26 cellular contexts compared by ENCODE assay signal in the genomic region with DNA sequence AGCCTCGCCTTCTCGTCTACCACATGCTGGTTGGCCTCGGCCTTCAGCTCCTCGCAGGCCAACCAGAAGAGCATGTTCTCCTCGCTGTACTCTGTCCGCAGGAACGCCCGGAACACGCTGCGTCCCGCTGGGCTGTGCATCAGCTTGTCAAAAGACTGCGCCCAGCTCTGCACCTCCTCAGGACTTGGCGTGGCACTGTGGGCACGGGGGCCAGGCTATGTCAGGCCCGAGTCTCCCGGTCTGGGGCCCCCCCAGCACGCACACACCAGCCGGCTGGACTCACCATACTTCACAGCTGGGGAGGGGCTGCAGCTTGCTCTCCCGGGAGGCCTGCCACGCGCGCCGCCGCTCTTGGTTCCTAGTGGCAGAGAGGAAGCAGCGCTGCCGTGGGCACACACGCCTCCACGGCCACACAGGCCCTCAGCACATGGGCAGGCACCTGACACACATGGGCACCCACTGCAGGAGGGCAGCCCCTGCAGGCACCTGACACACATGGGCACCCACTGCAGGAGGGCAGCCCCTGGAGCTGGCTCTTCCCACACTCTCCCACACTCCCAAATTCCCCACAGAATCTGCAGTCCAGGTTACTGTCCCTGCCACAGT. TPM values are rescaled to one million over a fixed set of nuclear protein-coding genes. Genes with fewer than 3 reads are reported as not detected.
"Had no signal": no experiment of that assay in that cellular context is flagged by ENCODE, and none has a peak within 500 bp of the region (broad histone marks: within the 10 kb centered on the region; RNA-seq: fewer than 3 reads in every experiment).

No MANE protein-coding gene starts in this region.

- ATAC-seq: activated naive CD4-positive, alpha-beta T cell treated with anti-CD3 and anti-CD28 coated beads, Interleukin-2, amount 50 U/mL, for 72 hours; heart right ventricle; left lung; sciatic nerve; stimulated activated effector memory CD8-positive, alpha-beta T cell treated with anti-CD3 and anti-CD28 coated beads, Interleukin-12 subunit alpha, Interleukin-12 subunit beta, amount 100 ng/mL, for 72 hours had no signal

- H3K9ac ChIP-seq: neural progenitor cell had no signal

- DNase-seq: activated CD4-positive, alpha-beta T cell treated with anti-CD3 and anti-CD28 coated beads for 1 hour; activated gamma-delta T cell treated with Interleukin-2 at 50 U/mL for 16 hours; amniotic stem cell; dermis blood vessel endothelial cell; effector memory CD4-positive, alpha-beta T cell; esophagus squamous epithelium; heart right ventricle; mammary epithelial cell; ovary; stimulated activated CD4-positive, alpha-beta T cell treated with anti-CD3 and anti-CD28 coated beads, Interleukin-4, amount 100 ng/mL, for 1 hour; T-helper 2 cell; thyroid gland had no signal

- H3K27ac Mint-ChIP-seq: activated T-helper 1 cell treated with anti-CD3 and anti-CD28 coated beads, Interleukin-12 subunit alpha, Interleukin-12 subunit beta, Interleukin-2, Interleukin-4 antibody, amounts not matched to agents 30 ng/mL and 10 ng/mL and 1 ng/mL, durations not matched to agents 14 hours and 24 hours and 36 hours; neural progenitor cell; stimulated activated effector memory CD8-positive, alpha-beta T cell treated with anti-CD3 and anti-CD28 coated beads, Interleukin-12 subunit alpha, Interleukin-12 subunit beta, amount 100 ng/mL, for 72 hours had no signal

- H3K9me3 Mint-ChIP-seq: activated naive CD4-positive, alpha-beta T cell treated with anti-CD3 and anti-CD28 coated beads, Interleukin-2, amount 50 U/mL, for 72 hours; activated T-helper 1 cell treated with anti-CD3 and anti-CD28 coated beads, Interleukin-12 subunit alpha, Interleukin-12 subunit beta, Interleukin-2, Interleukin-4 antibody, amounts not matched to agents 30 ng/mL and 10 ng/mL and 1 ng/mL, durations not matched to agents 14 hours and 24 hours and 36 hours; neural progenitor cell; stimulated activated effector memory CD8-positive, alpha-beta T cell treated with anti-CD3 and anti-CD28 coated beads, Interleukin-12 subunit alpha, Interleukin-12 subunit beta, amount 100 ng/mL, for 72 hours had no signal

- H3K27me3 ChIP-seq: cardiac muscle cell, esophagus squamous epithelium, heart right ventricle, left lung, ovary, thyroid gland had no signal

- H3K27ac ChIP-seq: cardiac muscle cell, esophagus squamous epithelium, heart right ventricle, left lung, neural progenitor cell, ovary, thyroid gland, VCaP had no signal

- H3K36me3 ChIP-seq: neural progenitor cell, ovary had no signal

- H3K36me3 Mint-ChIP-seq: neural progenitor cell had no signal

- H3K9me3 ChIP-seq: esophagus squamous epithelium, heart right ventricle, left lung, ovary, thyroid gland had no signal

- H3K4me3 Mint-ChIP-seq: activated T-helper 1 cell treated with anti-CD3 and anti-CD28 coated beads, Interleukin-12 subunit alpha, Interleukin-12 subunit beta, Interleukin-2, Interleukin-4 antibody, amounts not matched to agents 30 ng/mL and 10 ng/mL and 1 ng/mL, durations not matched to agents 14 hours and 24 hours and 36 hours; neural progenitor cell; stimulated activated effector memory CD8-positive, alpha-beta T cell treated with anti-CD3 and anti-CD28 coated beads, Interleukin-12 subunit alpha, Interleukin-12 subunit beta, amount 100 ng/mL, for 72 hours had no signal

- H3K4me3 ChIP-seq: cardiac muscle cell, esophagus squamous epithelium, heart right ventricle, left lung, neural progenitor cell, ovary, smooth muscle cell, thyroid gland had no signal

- H3K4me2 ChIP-seq: neural progenitor cell, smooth muscle cell had no signal

RNA-seq across cellular contexts. Expression of a gene that starts 9.9 kb away (rescaled TPM):
- total RNA-seq: activated naive CD4-positive, alpha-beta T cell treated with anti-CD3 and anti-CD28 coated beads, Interleukin-2, amount 50 U/mL, for 72 hours; dermis blood vessel endothelial cell; endothelial cell of umbilical vein; esophagus squamous epithelium; heart right ventricle; kidney epithelial cell; pulmonary artery endothelial cell; sciatic nerve; smooth muscle cell; ureter had no signal
- polyA plus RNA-seq: ovary had no signal

RNA-seq across cellular contexts. Expression of a gene that starts 24.8 kb away (rescaled TPM):
- total RNA-seq: myocyte had no signal
- polyA plus RNA-seq: cardiac muscle cell, mammary epithelial cell had no signal
